ENCODE assay signal across 8 cellular contexts in genomic region chr1:208731976-208732821, GRCh38.
DNase-seq lines count a peak whose midpoint lies in the region; ATAC-seq and TF ChIP-seq lines count a peak whose summit lies in the region.

No MANE protein-coding gene starts in this region.

- no peak for TF ChIP-seq POLR2A in heart left ventricle (IDR thresholded peaks at IDR 0.05)

- H3K9me3 Mint-ChIP-seq in memory B cell, result no peaks in the 10 kb centered on the region

- peaks cover 0 to 6% (median 0%) of the 10 kb centered on the region in 12 donors for H3K4me1 ChIP-seq in heart left ventricle

- peaks cover 4% of the 10 kb centered on the region for H3K4me1 Mint-ChIP-seq in memory B cell

- DNase-seq in heart left ventricle, result no peak
- no peak for DNase-seq in cardiac septum (ENCODE audit: low spot score)
- DNase-seq in NCI-H526 (lab: John Stamatoyannopoulos, UW), result peak; percentile 56 to 83
- DNase-seq in memory B cell (ENCODE audit: low spot score in 2 of 2), result no peak
- no peak for DNase-seq in AG08396 (ENCODE audit: low spot score)
- DNase-seq in stimulated activated naive CD4-positive, alpha-beta T cell treated with Interleukin-2 at 50 U/mL for 16 hours (lab: John Stamatoyannopoulos, UW), result no peak
- DNase-seq in RWPE1 (ENCODE audit: low spot score), result no peak

- H3K27ac ChIP-seq in heart left ventricle (peak overlapping the region in 1 of 12 donors; percentile 8), RWPE1 (no peak overlapping the region)

- TF ChIP-seq CTCF in heart left ventricle (IDR thresholded peaks at IDR 0.05) (no peak), RWPE1 (conservative IDR thresholded peaks at IDR 0.05; ENCODE audit: low read depth) (no peak)

- H3K9me3 ChIP-seq in heart left ventricle, result no peaks in the 10 kb centered on the region

- intact Hi-C loops in heart left ventricle (cut with DNase I) (no loop called here), cardiac septum (cut with DNase I) (no loop called here)

- WGBS in heart left ventricle, 4 donors, result 30 to 38% (median 34%) methylated on average over 4 of the region's 4 CpGs

- CTCF ChIA-PET in RWPE1 (lab: Yijun Ruan, JAX), result no interaction called here

- no peaks in the 10 kb centered on the region for H3K36me3 ChIP-seq in heart left ventricle

- ATAC-seq in heart left ventricle, result no peak
- ATAC-seq in HG03025 (IDR thresholded peaks at IDR 0.05; ENCODE audit: low FRiP score, unreplicated experiment), result peak; percentile 57
- peak; percentile 17 for ATAC-seq in memory B cell (ENCODE audit: low read depth)

- H3K4me3 Mint-ChIP-seq in memory B cell, result peak overlapping the region; percentile 35

- POLR2A ChIA-PET in RWPE1 (lab: Yijun Ruan, JAX; ENCODE audit: low non-redundant PET), result no interaction called here

- no peaks in the 10 kb centered on the region for H3K27me3 ChIP-seq in heart left ventricle

- H3K27me3 Mint-ChIP-seq in memory B cell, result peaks cover 2% of the 10 kb centered on the region

- H3K27ac Mint-ChIP-seq in memory B cell, result no peak overlapping the region

- H3K4me3 ChIP-seq in heart left ventricle, result peak overlapping the region in 9 of 12 donors; percentile 1 to 44 (median 27)

- no peaks in the 10 kb centered on the region for H3K36me3 Mint-ChIP-seq in memory B cell

Comparison
In these comparisons a context has a peak if more than half of its experiments do, and no peak if none do; other contexts are left out.
1. ATAC-seq: peak in HG03025 (single experiment) and memory B cell (single experiment); none in heart left ventricle (0 of 4).
2. DNase-seq: peak in NCI-H526 (2 of 2); none in heart left ventricle (0 of 5), cardiac septum (single experiment), memory B cell (0 of 2), AG08396 (single experiment), stimulated activated naive CD4-positive, alpha-beta T cell treated with Interleukin-2 at 50 U/mL for 16 hours (single experiment) and RWPE1 (single experiment).